16 cellular contexts compared by ENCODE assay signal in genomic region chr1:2317230-2318065, GRCh38.
DNase-seq lines count a peak whose midpoint lies in the region; ATAC-seq and TF ChIP-seq lines count a peak whose summit lies in the region.
"Had no signal": no experiment of that assay in that cellular context is flagged by ENCODE, and none has a peak within 500 bp of the region (broad histone marks: within the 10 kb centered on the region; RNA-seq: fewer than 3 reads in every experiment).

No MANE protein-coding gene starts in this region.

- DNase-seq in T-helper 2 cell treated with Interferon-gamma antibody and Interleukin-4, amounts not matched to agents 5 μg/mL and 100 μg/mL, for 36 hours (ENCODE audit: low spot score): no peak
- DNase-seq in T-helper 2 cell (no peak), left kidney (ENCODE audit: low read depth, low spot score) (peak; percentile 48), spleen (no peak), NCI-H2171 treated with DMSO at 0.1 percent for 48 hours (lab: John Stamatoyannopoulos, UW) (no peak), NCI-H1417 (lab: John Stamatoyannopoulos, UW) (no peak)
- no peak for DNase-seq in activated T-helper 2 cell treated with anti-CD3 and anti-CD28 coated beads, Interferon-gamma antibody, Interleukin-2, Interleukin-4, amounts not matched to agents 10 μg/mL and 5 μg/mL and 100 μg/mL, durations not matched to agents 14 hours and 24 hours and 36 hours (ENCODE audit: low spot score)
- DNase-seq: 8988T, Calu3, Kasumi-1, NCI-H1694, NCI-H82, SHP77 treated with DMSO at 0.1 percent for 48 hours, WERI-Rb-1 had no signal

- H3K9me3 ChIP-seq in spleen: no peaks in the 10 kb centered on the region

- no peak overlapping the region for H3K4me3 Mint-ChIP-seq in T-helper 2 cell treated with Interferon-gamma antibody and Interleukin-4, amounts not matched to agents 5 μg/mL and 100 μg/mL, for 36 hours
- H3K4me3 Mint-ChIP-seq in activated T-helper 2 cell treated with anti-CD3 and anti-CD28 coated beads, Interferon-gamma antibody, Interleukin-2, Interleukin-4, amounts not matched to agents 10 μg/mL and 5 μg/mL and 100 μg/mL, durations not matched to agents 14 hours and 24 hours and 36 hours (ENCODE audit: low read depth): no peak overlapping the region

- peaks cover 2% of the 10 kb centered on the region for H3K4me1 Mint-ChIP-seq in T-helper 2 cell treated with Interferon-gamma antibody and Interleukin-4, amounts not matched to agents 5 μg/mL and 100 μg/mL, for 36 hours (ENCODE audit: low read depth)
- H3K4me1 Mint-ChIP-seq in activated T-helper 2 cell treated with anti-CD3 and anti-CD28 coated beads, Interferon-gamma antibody, Interleukin-2, Interleukin-4, amounts not matched to agents 10 μg/mL and 5 μg/mL and 100 μg/mL, durations not matched to agents 14 hours and 24 hours and 36 hours (ENCODE audit: low read depth): no peaks in the 10 kb centered on the region

- peaks cover 0 to 61% (median 6%) of the 10 kb centered on the region in 7 donors for H3K27me3 ChIP-seq in spleen (replicated peaks in 1 of 7)

- 81 to 91% (median 88%) methylated on average over 4 to 32 of the region's 32 CpGs for WGBS in spleen, 5 donors

- no peak for ATAC-seq in HG03521 (IDR thresholded peaks at IDR 0.05; ENCODE audit: unreplicated experiment)

- H3K4me3 ChIP-seq in spleen: no peak overlapping the region

- TF ChIP-seq CTCF in spleen (IDR thresholded peaks at IDR 0.05 in 8 of 11, conservative IDR thresholded peaks at IDR 0.05 in 3 of 11): no peak

- intact Hi-C loops in activated T-helper 2 cell treated with anti-CD3 and anti-CD28 coated beads, Interferon-gamma antibody, Interleukin-2, Interleukin-4, amounts not matched to agents 10 μg/mL and 5 μg/mL and 100 μg/mL, durations not matched to agents 14 hours and 24 hours and 36 hours (cut with micrococcal nuclease): loop anchor here (10.0 kb wide), 1 partner anchor 207 kb away; the partner anchor contains the start of gene PANK4
- intact Hi-C loops in spleen (cut with DNase I; ENCODE audit: low total_unique reads): no loop called here

- no peaks in the 10 kb centered on the region for H3K27me3 Mint-ChIP-seq in T-helper 2 cell treated with Interferon-gamma antibody and Interleukin-4, amounts not matched to agents 5 μg/mL and 100 μg/mL, for 36 hours (ENCODE audit: low read depth)
- no peaks in the 10 kb centered on the region for H3K27me3 Mint-ChIP-seq in activated T-helper 2 cell treated with anti-CD3 and anti-CD28 coated beads, Interferon-gamma antibody, Interleukin-2, Interleukin-4, amounts not matched to agents 10 μg/mL and 5 μg/mL and 100 μg/mL, durations not matched to agents 14 hours and 24 hours and 36 hours (ENCODE audit: low read depth)

- H3K4me1 ChIP-seq in spleen: peaks cover 18 to 89% (median 51%) of the 10 kb centered on the region in 6 donors

- no peaks in the 10 kb centered on the region for H3K9me3 Mint-ChIP-seq in T-helper 2 cell treated with Interferon-gamma antibody and Interleukin-4, amounts not matched to agents 5 μg/mL and 100 μg/mL, for 36 hours
- no peaks in the 10 kb centered on the region for H3K9me3 Mint-ChIP-seq in activated T-helper 2 cell treated with anti-CD3 and anti-CD28 coated beads, Interferon-gamma antibody, Interleukin-2, Interleukin-4, amounts not matched to agents 10 μg/mL and 5 μg/mL and 100 μg/mL, durations not matched to agents 14 hours and 24 hours and 36 hours

- no peak for TF ChIP-seq POLR2A in spleen (IDR thresholded peaks at IDR 0.05)

- H3K27ac Mint-ChIP-seq in T-helper 2 cell treated with Interferon-gamma antibody and Interleukin-4, amounts not matched to agents 5 μg/mL and 100 μg/mL, for 36 hours: peak overlapping the region; percentile 61
- peak overlapping the region; percentile 54 for H3K27ac Mint-ChIP-seq in activated T-helper 2 cell treated with anti-CD3 and anti-CD28 coated beads, Interferon-gamma antibody, Interleukin-2, Interleukin-4, amounts not matched to agents 10 μg/mL and 5 μg/mL and 100 μg/mL, durations not matched to agents 14 hours and 24 hours and 36 hours

- H3K36me3 ChIP-seq in spleen: no peaks in the 10 kb centered on the region
- H3K36me3 ChIP-seq: WERI-Rb-1 had no signal

- no peaks in the 10 kb centered on the region for H3K36me3 Mint-ChIP-seq in T-helper 2 cell treated with Interferon-gamma antibody and Interleukin-4, amounts not matched to agents 5 μg/mL and 100 μg/mL, for 36 hours (ENCODE audit: low read depth)
- H3K36me3 Mint-ChIP-seq in activated T-helper 2 cell treated with anti-CD3 and anti-CD28 coated beads, Interferon-gamma antibody, Interleukin-2, Interleukin-4, amounts not matched to agents 10 μg/mL and 5 μg/mL and 100 μg/mL, durations not matched to agents 14 hours and 24 hours and 36 hours (ENCODE audit: low read depth): no peaks in the 10 kb centered on the region

- H3K27ac ChIP-seq in spleen: peak overlapping the region in 6 of 8 donors; percentile 9 to 91 (median 30)
- H3K27ac ChIP-seq: epithelial cell of prostate, WERI-Rb-1 had no signal
